Comparison of ENCODE assay signal across 8 cellular contexts in genomic region chr19:55447421-55448174, GRCh38. TPM values are rescaled to one million over a fixed set of nuclear protein-coding genes. Genes with fewer than 3 reads are reported as not detected.
DNase-seq lines count a peak whose midpoint lies in the region; TF ChIP-seq lines count a peak whose summit lies in the region.
"Had no signal": no experiment of that assay in that cellular context is flagged by ENCODE, and none has a peak within 500 bp of the region (broad histone marks: within the 10 kb centered on the region; RNA-seq: fewer than 3 reads in every experiment).

No MANE protein-coding gene starts in this region.

- no peaks in the 10 kb centered on the region for H4K20me1 ChIP-seq in osteoblast (ENCODE audit: insufficient read depth, low read length)

- H3K4me1 ChIP-seq in osteoblast (ENCODE audit: insufficient read depth, low read length), result no peaks in the 10 kb centered on the region

- H3K36me3 ChIP-seq in osteoblast (ENCODE audit: insufficient read depth, low read length), result no peaks in the 10 kb centered on the region
- H3K36me3 ChIP-seq: upper lobe of left lung had no signal

- H2AFZ ChIP-seq in osteoblast (ENCODE audit: low read length), result no peak overlapping the region

- TF ChIP-seq CTCF in osteoblast (IDR thresholded peaks at IDR 0.05; ENCODE audit: extremely low read depth, low read depth, low read length), result no peak

- H3K27me3 ChIP-seq in osteoblast (ENCODE audit: insufficient read depth, low read length), result peaks cover 72% of the 10 kb centered on the region

- no peaks in the 10 kb centered on the region for H3K79me2 ChIP-seq in osteoblast (ENCODE audit: insufficient read depth, low read length)

- H3K27ac ChIP-seq in osteoblast (ENCODE audit: low read depth, low read length), result no peak overlapping the region
- H3K27ac ChIP-seq: upper lobe of left lung had no signal

- no peaks in the 10 kb centered on the region for H3K9me3 ChIP-seq in osteoblast (ENCODE audit: low read depth, low read length)
- H3K9me3 ChIP-seq: upper lobe of left lung had no signal

- H3K4me3 ChIP-seq in osteoblast (ENCODE audit: insufficient read depth, low read length), result no peak overlapping the region
- H3K4me3 ChIP-seq: upper lobe of left lung had no signal

- peak; percentile 92 for DNase-seq in H4 (ENCODE audit: low spot score)
- DNase-seq in NCI-H2171 (lab: John Stamatoyannopoulos, UW), result peak; percentile 67
- peak; percentile 76 for DNase-seq in cerebellar cortex (ENCODE audit: low spot score)
- peak; percentile 96 for DNase-seq in osteoblast (ENCODE audit: insufficient read length, low spot score, missing footprints)
- DNase-seq in SKM-1 (lab: John Stamatoyannopoulos, UW; ENCODE audit: unreplicated experiment), result no peak
- DNase-seq in NK-92 (lab: John Stamatoyannopoulos, UW; ENCODE audit: unreplicated experiment), result no peak
- no peak for DNase-seq in stimulated activated CD4-positive, alpha-beta T cell treated with anti-CD3 and anti-CD28 coated beads, Interleukin-4, amount 100 ng/mL, for 24 hours
- DNase-seq: upper lobe of left lung had no signal

- H3K4me2 ChIP-seq in osteoblast (ENCODE audit: insufficient read depth, low read length), result no peak overlapping the region

RNA-seq across cellular contexts. Expression of gene SHISA7, which starts 4.5 kb away (rescaled TPM):
- total RNA-seq in H4 (2014; rRNA removed; shearing (Covaris generic)), result not detected in 2 replicates
- not detected in 2 replicates for total RNA-seq in osteoblast
- total RNA-seq: upper lobe of left lung had no signal

RNA-seq across cellular contexts. Expression of gene ISOC2, which starts 13.8 kb away (rescaled TPM):
- 187 and 279 TPM in 2 replicates for total RNA-seq in H4 (2014; rRNA removed; shearing (Covaris generic))
- 55.4 and 65.1 TPM in 2 replicates for total RNA-seq in osteoblast

RNA-seq across cellular contexts. Expression of gene C19orf85, which starts 17.0 kb away (rescaled TPM):
- total RNA-seq in H4 (2014; rRNA removed; shearing (Covaris generic)), result not detected in 2 replicates
- not detected in 2 replicates for total RNA-seq in osteoblast
- total RNA-seq: upper lobe of left lung had no signal

RNA-seq across cellular contexts. Expression of gene ZNF628, which starts 28.8 kb away (rescaled TPM):
- total RNA-seq in H4 (2014; rRNA removed; shearing (Covaris generic)), result 1.4 and 3.9 TPM in 2 replicates
- 1.5 and 2.9 TPM in 2 replicates for total RNA-seq in osteoblast

RNA-seq across cellular contexts. Expression of gene NAT14, which starts 37.4 kb away (rescaled TPM):
- 28.0 and 28.9 TPM in 2 replicates for total RNA-seq in H4 (2014; rRNA removed; shearing (Covaris generic))
- 8.3 and 11.2 TPM in 2 replicates for total RNA-seq in osteoblast

Comparison
In these comparisons a context has a peak if more than half of its experiments do, and no peak if none do; other contexts are left out.
1. DNase-seq: peak in H4 (single experiment), NCI-H2171 (single experiment), cerebellar cortex (single experiment) and osteoblast (single experiment); none in SKM-1 (single experiment), NK-92 (single experiment) and stimulated activated CD4-positive, alpha-beta T cell treated with anti-CD3 and anti-CD28 coated beads, Interleukin-4, amount 100 ng/mL, for 24 hours (single experiment).